In the genomic region with DNA sequence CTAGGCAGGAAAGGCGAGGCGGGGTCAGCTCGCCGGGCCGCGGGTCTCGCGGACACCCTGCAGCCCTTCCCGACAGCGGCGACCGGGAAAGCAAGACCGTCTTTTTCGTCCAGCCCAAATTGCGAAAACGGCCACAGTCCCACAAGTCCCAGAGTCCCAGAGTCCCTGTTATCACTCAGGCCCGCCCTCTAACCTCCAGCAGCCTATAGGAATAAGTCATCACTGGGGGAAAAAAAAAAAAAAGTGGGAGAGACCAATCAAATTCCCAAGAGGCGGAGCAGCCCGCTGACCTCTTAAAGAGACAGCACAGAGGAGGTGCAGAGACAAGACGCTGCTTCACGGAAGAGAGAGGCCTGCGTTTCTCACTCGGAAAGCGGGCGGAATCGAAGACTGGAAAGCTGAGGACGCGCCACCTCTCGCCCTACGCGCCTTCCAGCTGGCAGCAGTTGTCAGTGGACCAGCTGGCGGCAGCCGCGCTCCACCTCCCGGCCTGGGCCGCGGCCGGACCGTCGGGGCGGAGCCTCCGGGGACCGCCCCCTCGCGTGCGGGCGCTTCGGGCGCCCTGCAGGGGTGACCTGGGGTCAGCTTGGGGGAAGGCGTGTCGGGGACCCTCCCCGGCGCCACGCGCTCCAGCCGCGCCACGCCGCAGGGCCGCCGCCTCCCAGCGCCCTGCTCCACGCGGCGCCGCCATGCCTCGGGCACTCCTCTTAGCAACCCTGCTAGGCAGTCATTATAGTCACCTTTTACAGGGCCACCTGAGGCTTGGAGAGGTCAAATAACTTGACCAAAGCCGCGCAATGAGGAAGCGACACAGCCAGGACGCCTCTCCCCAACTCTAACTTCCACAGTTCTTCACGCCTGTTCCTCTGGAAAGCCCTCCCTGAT, we compare ENCODE assay signal across 8 cellular contexts. TPM values are rescaled to one million over a fixed set of nuclear protein-coding genes. Genes with fewer than 3 reads are reported as not detected.
DNase-seq lines count a peak whose midpoint lies in the region; TF ChIP-seq lines count a peak whose summit lies in the region.

A gene (minus strand): TSS at position 141 of the 885 bp plus-strand sequence. CDS start 10,587 bp downstream, outside the sequence.

- H3K9ac ChIP-seq in SK-N-SH: peak within 1 kb of the TSS; percentile 89

- no peaks in the 10 kb centered on the region for H3K9me3 Mint-ChIP-seq in HFFc6

- peak within 1 kb of the TSS; percentile 95 for H2AFZ ChIP-seq in SK-N-SH (ENCODE audit: low read depth)

- peaks cover 33% of the 10 kb centered on the region for H4K20me1 ChIP-seq in SK-N-SH (ENCODE audit: insufficient read depth)

- TF ChIP-seq CTCF in GM10248 (IDR thresholded peaks at IDR 0.05; ENCODE audit: control extremely low read depth, extremely low read depth, low read depth, missing control alignments): peak; percentile 32
- peak; percentile 41 for TF ChIP-seq CTCF in HFFc6 (IDR thresholded peaks at IDR 0.05)
- peak; percentile 34; the same call in 1 of the 2 replicates for TF ChIP-seq CTCF in SK-N-SH (IDR thresholded peaks at IDR 0.05)
- no peak for TF ChIP-seq CTCF in suprapubic skin (IDR thresholded peaks at IDR 0.05)

- H3K27ac Mint-ChIP-seq in HFFc6: peak within 1 kb of the TSS; percentile 98

- H3K4me3 ChIP-seq in SK-N-SH (ENCODE audit: low read depth in 2 of 2, low read length in 1 of 2): peak within 1 kb of the TSS; percentile 92 to 95
- H3K4me3 ChIP-seq in suprapubic skin: peak within 1 kb of the TSS; percentile 78

- POLR2A ChIA-PET in GM10248 (lab: Yijun Ruan, JAX) (interaction anchor here (0.7 kb wide), 1 partner anchor 892 kb away, joined by 4 read pairs; no protein-coding TSS in a partner anchor), SK-N-SH (lab: Yijun Ruan, JAX) (interaction anchor here (0.7 to 0.9 kb wide), 2 partner anchors 36 to 106 kb away, joined by 3 read pairs; no protein-coding TSS in a partner anchor)

- TF ChIP-seq POLR2A in suprapubic skin (IDR thresholded peaks at IDR 0.05): peak in 1 of 2 donors; percentile 13

- TF ChIP-seq RAD21 in SK-N-SH (IDR thresholded peaks at IDR 0.05; ENCODE audit: low read length): peak; percentile 60

- WGBS in SK-N-SH (ENCODE audit: low lambda C conversion rate): 5% methylated on average over 24 of the region's 72 CpGs
- 1% methylated on average over 20 of the region's 72 CpGs for WGBS in suprapubic skin

- H3K4me3 Mint-ChIP-seq in HFFc6: peak within 1 kb of the TSS; percentile 96

- H3K36me3 Mint-ChIP-seq in HFFc6 (ENCODE audit: low read depth): no peaks in the 10 kb centered on the region

- H3K27me3 ChIP-seq in SK-N-SH (ENCODE audit: insufficient read depth) (no peaks in the 10 kb centered on the region), suprapubic skin (no peaks in the 10 kb centered on the region)

- H3K27ac ChIP-seq in SK-N-SH (ENCODE audit: low read depth in 2 of 2, low read length in 1 of 2) (peak within 1 kb of the TSS; percentile 81 to 89), suprapubic skin (peak within 1 kb of the TSS; percentile 81)

- no peaks in the 10 kb centered on the region for H3K9me3 ChIP-seq in SK-N-SH
- H3K9me3 ChIP-seq in suprapubic skin: no peaks in the 10 kb centered on the region

- peak within 1 kb of the TSS; percentile 98 for H3K4me2 ChIP-seq in SK-N-SH

- H3K9me2 ChIP-seq in SK-N-SH: no peaks in the 10 kb centered on the region

- H3K4me1 ChIP-seq in SK-N-SH (ENCODE audit: control insufficient read depth in 1 of 2, insufficient read depth in 2 of 2, low read depth in 1 of 2, low read length in 1 of 2): peaks cover 4 to 22% of the 10 kb centered on the region in 2 experiments; a peak in 3 of 4 replicates
- peaks cover 47% of the 10 kb centered on the region for H3K4me1 ChIP-seq in suprapubic skin

- peaks cover 3% of the 10 kb centered on the region for H3K27me3 Mint-ChIP-seq in HFFc6 (ENCODE audit: insufficient read depth)

- H3K4me1 Mint-ChIP-seq in HFFc6 (ENCODE audit: low read depth): peaks cover 31% of the 10 kb centered on the region

- TF ChIP-seq EP300 in SK-N-SH (IDR thresholded peaks at IDR 0.05; ENCODE audit: borderline replicate concordance in 1 of 2, low read depth in 1 of 2, low read length in 1 of 2) (no peak), suprapubic skin (IDR thresholded peaks at IDR 0.05) (no peak)

- peaks cover 9% of the 10 kb centered on the region for H3F3A ChIP-seq in SK-N-SH (replicated peaks; ENCODE audit: insufficient read depth)

- H3K79me2 ChIP-seq in SK-N-SH (ENCODE audit: insufficient read depth): peaks cover 37% of the 10 kb centered on the region

- H3K36me3 ChIP-seq in SK-N-SH (replicated peaks in 1 of 2; ENCODE audit: control insufficient read depth in 1 of 2, insufficient read depth in 2 of 2, low read length in 1 of 2): no peaks in the 10 kb centered on the region
- no peaks in the 10 kb centered on the region for H3K36me3 ChIP-seq in suprapubic skin

- DNase-seq in GM10248 (ENCODE audit: extremely low spot score): peak; percentile 96
- peak; percentile 97 for DNase-seq in HFFc6
- peak; percentile 97 for DNase-seq in NAMALWA (ENCODE audit: low spot score)
- DNase-seq in SK-N-SH: peak; percentile 98
- DNase-seq in activated naive CD4-positive, alpha-beta T cell treated with anti-CD3 and anti-CD28 coated beads, Interleukin-2, amount 50 U/mL, for 16 hours: peak; percentile 84
- peak; percentile 98 for DNase-seq in globus pallidus (ENCODE audit: low spot score)
- peak; percentile 67 to 96 (median 88) for DNase-seq in nucleus accumbens (lab: John Stamatoyannopoulos, UW)
- DNase-seq in suprapubic skin (ENCODE audit: low spot score in 2 of 2): peak; percentile 94 to 96

- CTCF ChIA-PET in GM10248 (lab: Yijun Ruan, JAX) (interaction anchor here (1.0 to 1.9 kb wide), 4 partner anchors 11 to 145 kb away, joined by 3 to 4 read pairs (median 4); no protein-coding TSS in a partner anchor), SK-N-SH (lab: Yijun Ruan, JAX) (interaction anchor here (0.6 to 9.4 kb wide), 14 partner anchors 8 to 812 kb away, joined by 3 to 95 read pairs (median 3); no protein-coding TSS in a partner anchor)

TF ChIP-seq in SK-N-SH, 30 proteins besides CTCF, POLR2A, EP300 and RAD21 (continues in another document):
- TF ChIP-seq, protein P1, sequence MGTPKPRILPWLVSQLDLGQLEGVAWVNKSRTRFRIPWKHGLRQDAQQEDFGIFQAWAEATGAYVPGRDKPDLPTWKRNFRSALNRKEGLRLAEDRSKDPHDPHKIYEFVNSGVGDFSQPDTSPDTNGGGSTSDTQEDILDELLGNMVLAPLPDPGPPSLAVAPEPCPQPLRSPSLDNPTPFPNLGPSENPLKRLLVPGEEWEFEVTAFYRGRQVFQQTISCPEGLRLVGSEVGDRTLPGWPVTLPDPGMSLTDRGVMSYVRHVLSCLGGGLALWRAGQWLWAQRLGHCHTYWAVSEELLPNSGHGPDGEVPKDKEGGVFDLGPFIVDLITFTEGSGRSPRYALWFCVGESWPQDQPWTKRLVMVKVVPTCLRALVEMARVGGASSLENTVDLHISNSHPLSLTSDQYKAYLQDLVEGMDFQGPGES (IDR thresholded peaks at IDR 0.05; ENCODE audit: low read depth, low read length): peak; percentile 79
- TF ChIP-seq MXI1 (IDR thresholded peaks at IDR 0.05; ENCODE audit: low read depth, low read length) (peak; percentile 84), EZH2phosphoT487 (IDR thresholded peaks at IDR 0.05; ENCODE audit: borderline replicate concordance, low read depth) (no peak), RXRA (IDR thresholded peaks at IDR 0.05; ENCODE audit: borderline replicate concordance, low read depth) (peak; percentile 30; the same call in 1 of the 2 replicates), FOSL2 (IDR thresholded peaks at IDR 0.05; ENCODE audit: borderline replicate concordance, low read depth) (no peak), NRF1 (IDR thresholded peaks at IDR 0.05; ENCODE audit: low read depth, low read length) (no peak), GABPA (IDR thresholded peaks at IDR 0.05; ENCODE audit: low read depth) (no peak), FOXJ3 (CRISPR knock-in tag; IDR thresholded peaks at IDR 0.05) (no peak), POLR2AphosphoS5 (IDR thresholded peaks at IDR 0.05; ENCODE audit: low read depth, low read length) (peak; percentile 69; the same call in 1 of the 2 replicates), NFIC (IDR thresholded peaks at IDR 0.05; ENCODE audit: borderline replicate concordance) (no peak; the same call in 1 of the 2 replicates), ELF1 (IDR thresholded peaks at IDR 0.05) (no peak), FOXM1 (IDR thresholded peaks at IDR 0.05; ENCODE audit: low read depth) (no peak), GATA2 (CRISPR knock-in tag; IDR thresholded peaks at IDR 0.05) (no peak), JUND (IDR thresholded peaks at IDR 0.05) (no peak; the same call in 1 of the 2 replicates), CHD2 (IDR thresholded peaks at IDR 0.05; ENCODE audit: low read length, partially characterized antibody) (no peak), TEAD4 (IDR thresholded peaks at IDR 0.05; ENCODE audit: borderline replicate concordance, insufficient read depth) (no peak), YY1 (IDR thresholded peaks at IDR 0.05; ENCODE audit: low read depth) (no peak), MEF2A (IDR thresholded peaks at IDR 0.05; ENCODE audit: borderline replicate concordance, low read depth) (no peak), RFX5 (IDR thresholded peaks at IDR 0.05; ENCODE audit: low read length) (peak; percentile 85)
- TF ChIP-seq, protein P2, sequence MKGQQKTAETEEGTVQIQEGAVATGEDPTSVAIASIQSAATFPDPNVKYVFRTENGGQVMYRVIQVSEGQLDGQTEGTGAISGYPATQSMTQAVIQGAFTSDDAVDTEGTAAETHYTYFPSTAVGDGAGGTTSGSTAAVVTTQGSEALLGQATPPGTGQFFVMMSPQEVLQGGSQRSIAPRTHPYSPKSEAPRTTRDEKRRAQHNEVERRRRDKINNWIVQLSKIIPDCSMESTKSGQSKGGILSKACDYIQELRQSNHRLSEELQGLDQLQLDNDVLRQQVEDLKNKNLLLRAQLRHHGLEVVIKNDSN (IDR thresholded peaks at IDR 0.05; ENCODE audit: borderline replicate concordance, low read depth): no peak

RNA-seq across cellular contexts. Expression of the gene that starts here (rescaled TPM):
- 10 to 100 TPM; 38.8 to 47.5 (median 43.8) TPM for total RNA-seq in HFFc6 (2021; fragmentation: NEBNext Ultra II Directional; extraction: Animal tissue kit (Norgen Biotek cat#: 25700))
- 26.3 and 31.6 TPM in 2 replicates for polyA plus RNA-seq in SK-N-SH (2012; rRNA removed)
- polyA plus RNA-seq in SK-N-SH (2012; cell fraction: cytosol; rRNA removed): 11.8 and 18.8 TPM in 2 replicates
- polyA plus RNA-seq in SK-N-SH (2012; cell fraction: nucleus; rRNA removed): 41.2 and 42.1 TPM in 2 replicates
- 10 to 100 TPM; 43.7 to 82.3 (median 64.3) TPM for total RNA-seq in suprapubic skin

Comparison
In these comparisons a context has a peak if more than half of its experiments do, and no peak if none do; other contexts are left out.
1. Peak in every context shown above with its lines: DNase-seq, H3K4me3 ChIP-seq and H3K27ac ChIP-seq.
2. CTCF ChIP-seq: peak in GM10248 (single experiment), HFFc6 (single experiment) and SK-N-SH (single experiment); none in suprapubic skin (0 of 2).